27 cellular contexts compared by ENCODE assay signal in genomic region chr3:160763073-160763472, GRCh38.
"Had no signal": no experiment of that assay in that cellular context is flagged by ENCODE, and none has a peak within 500 bp of the region (broad histone marks: within the 10 kb centered on the region; RNA-seq: fewer than 3 reads in every experiment).

No MANE protein-coding gene starts in this region.

- DNase-seq: Karpas-422, MM.1S, MV-4-11, NCI-H1092, NCI-H1105, NCI-H1436 treated with DMSO at 0.1 percent for 48 hours, NCI-H1694 treated with DMSO at 0.1 percent for 48 hours, NCI-H187 treated with DMSO at 0.1 percent for 48 hours, NCI-H2029, NCI-H2081, NCI-H2171 treated with DMSO at 0.1 percent for 48 hours, NCI-H226, NCI-H446 treated with DMSO at 0.1 percent for 48 hours, NCI-H510A, NCI-H524, NCI-H526, NCI-H774, PC-9, Right ventricle myocardium superior, RPMI8226, SHP77 treated with DMSO at 0.1 percent for 48 hours, SK-N-SH, SW 1271, T-helper 1 cell had no signal

- ATAC-seq: Panc1 had no signal

- H3K27ac ChIP-seq: KMS-11, PC-9, SJSA1 had no signal

- H3K9me3 ChIP-seq: SJSA1, SK-N-SH had no signal

- H3K4me3 ChIP-seq: PC-9, SJSA1 had no signal

- H3K4me1 ChIP-seq: SJSA1 had no signal

- H3K36me3 ChIP-seq: SJSA1 had no signal
